ENCODE assay signal across 28 cellular contexts in genomic region chr5:154352960-154353548, GRCh38.
"Had no signal": no experiment of that assay in that cellular context is flagged by ENCODE, and none has a peak within 500 bp of the region (broad histone marks: within the 10 kb centered on the region; RNA-seq: fewer than 3 reads in every experiment).

No MANE protein-coding gene starts in this region.

- H3K4me3 ChIP-seq: breast epithelium, left ventricle myocardium inferior, lung, mucosa of descending colon, thoracic aorta had no signal

- FAIRE-seq: frontal cortex had no signal

- H3K4me1 ChIP-seq: breast epithelium had no signal

- H3K9me3 Mint-ChIP-seq: activated CD4-positive, alpha-beta memory T cell treated with anti-CD3 and anti-CD28 coated beads, Interleukin-2, amount 10 ng/mL, durations not matched to agents 7 days and 5 days; activated CD4-positive, alpha-beta T cell treated with anti-CD3 and anti-CD28 coated beads, Interleukin-2, amount 10 ng/mL, durations not matched to agents 7 days and 5 days; activated naive CD4-positive, alpha-beta T cell treated with anti-CD3 and anti-CD28 coated beads, Interleukin-2, amount 50 U/mL, for 24 hours; activated naive CD8-positive, alpha-beta T cell treated with anti-CD3 and anti-CD28 coated beads, Interleukin-2, amount 50 U/mL, for 24 hours; activated T-cell treated with anti-CD3 and anti-CD28 coated beads, Interleukin-2, amount 50 U/mL, for 24 hours; activated T-helper 2 cell treated with anti-CD3 and anti-CD28 coated beads, Interferon-gamma antibody, Interleukin-2, Interleukin-4, amounts not matched to agents 10 μg/mL and 5 μg/mL and 100 μg/mL, durations not matched to agents 14 hours and 24 hours and 36 hours; dendritic cell treated with granulocyte-macrophage colony-stimulating factor and Interleukin-4, amounts not matched to agents 40 ng/mL and 50 ng/mL, for 4 days; endodermal cell; natural killer cell treated with Interleukin-12 subunit alpha and Interleukin-12 subunit beta and Interleukin-15 and Interleukin-18, amount 100 ng/mL, for 72 hours had no signal

- H3K27ac ChIP-seq: breast epithelium, left ventricle myocardium inferior, neutrophil, thoracic aorta had no signal

- H3K36me3 ChIP-seq: breast epithelium, left ventricle myocardium inferior, thoracic aorta had no signal

- DNase-seq: activated CD4-positive, alpha-beta memory T cell treated with anti-CD3 and anti-CD28 coated beads, Interleukin-2, amount 10 ng/mL, durations not matched to agents 7 days and 5 days; activated CD4-positive, alpha-beta T cell treated with anti-CD3 and anti-CD28 coated beads, Interleukin-2, amount 10 ng/mL, durations not matched to agents 7 days and 5 days; activated CD4-positive, CD25-positive, alpha-beta regulatory T cell treated with anti-CD3 and anti-CD28 coated beads, Interleukin-2, amount 50 U/mL, for 72 hours; activated CD8-positive, alpha-beta memory T cell treated with anti-CD3 and anti-CD28 coated beads, Interleukin-2, amount 50 U/mL, for 48 hours; activated naive CD8-positive, alpha-beta T cell treated with anti-CD3 and anti-CD28 coated beads, Interleukin-2, amount 50 U/mL, for 24 hours; activated T-cell treated with anti-CD3 and anti-CD28 coated beads, Interleukin-2, amount 50 U/mL, for 24 hours; central memory CD4-positive, alpha-beta T cell; endodermal cell; islet precursor cell; left ventricle myocardium inferior; mesendoderm; mucosa of descending colon; posterior cingulate gyrus; right cardiac atrium; stimulated activated CD4-positive, alpha-beta T cell treated with anti-CD3 and anti-CD28 coated beads, Interleukin-2, amount 100 ng/mL, for 48 hours; stimulated activated naive CD8-positive, alpha-beta T cell treated with anti-CD3 and anti-CD28 coated beads, Interleukin-15, Interleukin-2, amounts not matched to agents 100 U/mL and 50 U/mL, for 24 hours; T-helper 2 cell; trophoblast cell had no signal

- H3K27me3 ChIP-seq: breast epithelium, neutrophil had no signal

- H3K27me3 Mint-ChIP-seq: activated CD4-positive, alpha-beta memory T cell treated with anti-CD3 and anti-CD28 coated beads, Interleukin-2, amount 10 ng/mL, durations not matched to agents 7 days and 5 days; activated CD4-positive, alpha-beta T cell treated with anti-CD3 and anti-CD28 coated beads, Interleukin-2, amount 10 ng/mL, durations not matched to agents 7 days and 5 days; activated naive CD4-positive, alpha-beta T cell treated with anti-CD3 and anti-CD28 coated beads, Interleukin-2, amount 50 U/mL, for 24 hours; activated naive CD8-positive, alpha-beta T cell treated with anti-CD3 and anti-CD28 coated beads, Interleukin-2, amount 50 U/mL, for 24 hours; activated T-cell treated with anti-CD3 and anti-CD28 coated beads, Interleukin-2, amount 50 U/mL, for 24 hours; dendritic cell treated with granulocyte-macrophage colony-stimulating factor and Interleukin-4, amounts not matched to agents 40 ng/mL and 50 ng/mL, for 4 days; natural killer cell treated with Interleukin-12 subunit alpha and Interleukin-12 subunit beta and Interleukin-15 and Interleukin-18, amount 100 ng/mL, for 72 hours had no signal

- H3K4me3 Mint-ChIP-seq: activated CD4-positive, alpha-beta memory T cell treated with anti-CD3 and anti-CD28 coated beads, Interleukin-2, amount 10 ng/mL, durations not matched to agents 7 days and 5 days; activated CD4-positive, alpha-beta T cell treated with anti-CD3 and anti-CD28 coated beads, Interleukin-2, amount 10 ng/mL, durations not matched to agents 7 days and 5 days; activated naive CD4-positive, alpha-beta T cell treated with anti-CD3 and anti-CD28 coated beads, Interleukin-2, amount 50 U/mL, for 24 hours; activated naive CD8-positive, alpha-beta T cell treated with anti-CD3 and anti-CD28 coated beads, Interleukin-2, amount 50 U/mL, for 24 hours; activated T-cell treated with anti-CD3 and anti-CD28 coated beads, Interleukin-2, amount 50 U/mL, for 24 hours; dendritic cell treated with granulocyte-macrophage colony-stimulating factor and Interleukin-4, amounts not matched to agents 40 ng/mL and 50 ng/mL, for 4 days; endodermal cell; natural killer cell treated with Interleukin-12 subunit alpha and Interleukin-12 subunit beta and Interleukin-15 and Interleukin-18, amount 100 ng/mL, for 72 hours had no signal

- H3K36me3 Mint-ChIP-seq: natural killer cell treated with Interleukin-12 subunit alpha and Interleukin-12 subunit beta and Interleukin-15 and Interleukin-18, amount 100 ng/mL, for 72 hours had no signal

- H3K27ac Mint-ChIP-seq: activated CD4-positive, alpha-beta memory T cell treated with anti-CD3 and anti-CD28 coated beads, Interleukin-2, amount 10 ng/mL, durations not matched to agents 7 days and 5 days; activated CD4-positive, alpha-beta T cell treated with anti-CD3 and anti-CD28 coated beads, Interleukin-2, amount 10 ng/mL, durations not matched to agents 7 days and 5 days; activated naive CD4-positive, alpha-beta T cell treated with anti-CD3 and anti-CD28 coated beads, Interleukin-2, amount 50 U/mL, for 24 hours; activated naive CD8-positive, alpha-beta T cell treated with anti-CD3 and anti-CD28 coated beads, Interleukin-2, amount 50 U/mL, for 24 hours; activated T-cell treated with anti-CD3 and anti-CD28 coated beads, Interleukin-2, amount 50 U/mL, for 24 hours; activated T-helper 2 cell treated with anti-CD3 and anti-CD28 coated beads, Interferon-gamma antibody, Interleukin-2, Interleukin-4, amounts not matched to agents 10 μg/mL and 5 μg/mL and 100 μg/mL, durations not matched to agents 14 hours and 24 hours and 36 hours; dendritic cell treated with granulocyte-macrophage colony-stimulating factor and Interleukin-4, amounts not matched to agents 40 ng/mL and 50 ng/mL, for 4 days; endodermal cell had no signal

- H3K9me3 ChIP-seq: breast epithelium, left ventricle myocardium inferior, mucosa of descending colon, neutrophil, thoracic aorta had no signal

- ATAC-seq: activated naive CD8-positive, alpha-beta T cell treated with anti-CD3 and anti-CD28 coated beads, Interleukin-2, amount 50 U/mL, for 24 hours; esophagus mucosa; mucosa of descending colon; natural killer cell treated with Interleukin-12 subunit alpha and Interleukin-12 subunit beta and Interleukin-15 and Interleukin-18, amount 100 ng/mL, for 72 hours; right cardiac atrium; stimulated activated naive CD8-positive, alpha-beta T cell treated with anti-CD3 and anti-CD28 coated beads, Interleukin-15, Interleukin-2, amounts not matched to agents 100 U/mL and 50 U/mL, for 24 hours had no signal
